In genomic region chr4:77863341-77863740, GRCh38 we compare ENCODE assay signal across 8 cellular contexts. TPM values are rescaled to one million over a fixed set of nuclear protein-coding genes. Genes with fewer than 3 reads are reported as not detected.
DNase-seq lines count a peak whose midpoint lies in the region; ATAC-seq and TF ChIP-seq lines count a peak whose summit lies in the region.
"Not testable (repeated sequence)": the region's sequence is repeated elsewhere in the genome, so short reads cannot be mapped to it uniquely, and the experiment has no call there.

No MANE protein-coding gene starts in this region.

- not testable (repeated sequence) for H3K27me3 Mint-ChIP-seq in activated CD4-positive, alpha-beta T cell treated with anti-CD3 and anti-CD28 coated beads, Interleukin-2, amount 10 ng/mL, durations not matched to agents 24 days and 14 days; MCF 10A (ENCODE audit: insufficient read depth, unreplicated experiment); mesothelial cell of epicardium (ENCODE audit: low read depth)

- H3K4me1 ChIP-seq in foreskin keratinocyte: not testable (repeated sequence)
- peaks cover 15% of the 10 kb centered on the region for H3K4me1 ChIP-seq in skeletal muscle satellite cell (ENCODE audit: control insufficient read depth, insufficient read depth, low read length)

- peak overlapping the region; percentile 96 for H3K9ac ChIP-seq in skeletal muscle satellite cell (ENCODE audit: low read depth, low read length)

- not testable (repeated sequence) for H3K9me3 ChIP-seq in skeletal muscle satellite cell (replicated peaks; ENCODE audit: low read length)

- TF ChIP-seq CTCF in 22Rv1 (IDR thresholded peaks at IDR 0.05); MCF 10A (IDR thresholded peaks at IDR 0.05; ENCODE audit: unreplicated experiment); foreskin keratinocyte (conservative IDR thresholded peaks at IDR 0.05); mesothelial cell of epicardium (IDR thresholded peaks at IDR 0.05; ENCODE audit: unreplicated experiment): not testable (repeated sequence)

- peak overlapping the region; percentile 80 for H3K4me3 ChIP-seq in skeletal muscle satellite cell (ENCODE audit: low read length)

- intact Hi-C loops in activated CD4-positive, alpha-beta T cell treated with anti-CD3 and anti-CD28 coated beads, Interleukin-2, amount 10 ng/mL, durations not matched to agents 24 days and 14 days (cut with micrococcal nuclease): loop anchor here (2.0 to 5.0 kb wide), 3 partner anchors 61 to 277 kb away; no protein-coding TSS in a partner anchor
- intact Hi-C loops in MCF 10A (cut with micrococcal nuclease): loop anchor here (2.0 to 5.0 kb wide), 3 partner anchors 59 to 246 kb away; no protein-coding TSS in a partner anchor

- H3K27me3 ChIP-seq in foreskin keratinocyte; skeletal muscle satellite cell (ENCODE audit: control insufficient read depth, insufficient read depth, low read length): not testable (repeated sequence)

- CTCF ChIA-PET in MCF 10A (lab: Yijun Ruan, JAX): interaction anchor here (0.8 to 2.4 kb wide), 3 partner anchors 43 to 262 kb away, joined by 3 to 22 read pairs (median 5); partner anchors contain the start of gene CNOT6L

- H3K36me3 ChIP-seq in skeletal muscle satellite cell (ENCODE audit: insufficient read depth, low read length): not testable (repeated sequence)

- not testable (repeated sequence) for H3K9me3 Mint-ChIP-seq in activated CD4-positive, alpha-beta T cell treated with anti-CD3 and anti-CD28 coated beads, Interleukin-2, amount 10 ng/mL, durations not matched to agents 24 days and 14 days; MCF 10A (ENCODE audit: unreplicated experiment); mesothelial cell of epicardium

- DNase-seq in NCI-H69 (lab: John Stamatoyannopoulos, UW) (peak; percentile 22), MCF 10A (ENCODE audit: unreplicated experiment) (peak; percentile 14)
- DNase-seq in activated CD4-positive, alpha-beta T cell treated with anti-CD3 and anti-CD28 coated beads, Interleukin-2, amount 10 ng/mL, durations not matched to agents 24 days and 14 days: peak; percentile 64
- not testable (repeated sequence) for DNase-seq in foreskin keratinocyte; mesothelial cell of epicardium (ENCODE audit: low spot score in 2 of 2, unreplicated experiment in 2 of 2)

- peak overlapping the region; percentile 98 for H3K4me3 Mint-ChIP-seq in activated CD4-positive, alpha-beta T cell treated with anti-CD3 and anti-CD28 coated beads, Interleukin-2, amount 10 ng/mL, durations not matched to agents 24 days and 14 days
- H3K4me3 Mint-ChIP-seq in MCF 10A (ENCODE audit: unreplicated experiment) (peak overlapping the region; percentile 90), mesothelial cell of epicardium (peak overlapping the region; percentile 89)

- POLR2A ChIA-PET in MCF 10A (lab: Yijun Ruan, JAX): interaction anchor here (1.7 to 10.4 kb wide), 4 partner anchors 11 to 65 kb away, joined by 12 to 332 read pairs (median 31); partner anchors contain the start of gene CNOT6L

- peak; percentile 11 for ATAC-seq in GM21529 (IDR thresholded peaks at IDR 0.05; ENCODE audit: unreplicated experiment)
- peak; percentile 14 for ATAC-seq in foreskin keratinocyte

- H3K4me1 Mint-ChIP-seq in activated CD4-positive, alpha-beta T cell treated with anti-CD3 and anti-CD28 coated beads, Interleukin-2, amount 10 ng/mL, durations not matched to agents 24 days and 14 days: peaks cover 42% of the 10 kb centered on the region
- H3K4me1 Mint-ChIP-seq in MCF 10A (ENCODE audit: insufficient read depth, unreplicated experiment) (peaks cover 16% of the 10 kb centered on the region), mesothelial cell of epicardium (peaks cover 17% of the 10 kb centered on the region)

- peak overlapping the region; percentile 100 for H3K27ac Mint-ChIP-seq in activated CD4-positive, alpha-beta T cell treated with anti-CD3 and anti-CD28 coated beads, Interleukin-2, amount 10 ng/mL, durations not matched to agents 24 days and 14 days
- H3K27ac Mint-ChIP-seq in MCF 10A (ENCODE audit: low read depth, unreplicated experiment) (peak overlapping the region; percentile 99), mesothelial cell of epicardium (peak overlapping the region; percentile 97)

- not testable (repeated sequence) for BruUV-seq in MCF 10A (replicated peaks; lab: Mats Ljungman, UMichigan)

- H3K36me3 Mint-ChIP-seq in activated CD4-positive, alpha-beta T cell treated with anti-CD3 and anti-CD28 coated beads, Interleukin-2, amount 10 ng/mL, durations not matched to agents 24 days and 14 days (ENCODE audit: low read depth): peaks cover 25% of the 10 kb centered on the region
- H3K36me3 Mint-ChIP-seq in MCF 10A (ENCODE audit: insufficient read depth, unreplicated experiment): peaks cover 18% of the 10 kb centered on the region
- H3K36me3 Mint-ChIP-seq in mesothelial cell of epicardium: not testable (repeated sequence)

- H3K27ac ChIP-seq in 22Rv1 (peak overlapping the region; percentile 92), foreskin keratinocyte (peak overlapping the region; percentile 7)

- H3K4me2 ChIP-seq in skeletal muscle satellite cell (ENCODE audit: low read length): peak overlapping the region; percentile 86

RNA-seq across cellular contexts. Expression of gene MRPL1, which starts 0.7 kb away (rescaled TPM):
- 65.0 and 72.7 TPM in 2 replicates for total RNA-seq in activated CD4-positive, alpha-beta T cell treated with anti-CD3 and anti-CD28 coated beads, Interleukin-2, amount 10 ng/mL, durations not matched to agents 24 days and 14 days
- total RNA-seq in MCF 10A (2022) (36.8 and 53.3 TPM in 2 replicates), foreskin keratinocyte (56.2 and 57.8 TPM in 2 replicates), mesothelial cell of epicardium (25.0 to 27.8 TPM (median 27.0 TPM) in 3 replicates)
- polyA plus RNA-seq in foreskin keratinocyte: 42.0 and 43.7 TPM in 2 replicates
- 46.5 and 48.9 TPM in 2 replicates for total RNA-seq in skeletal muscle satellite cell (2012; rRNA removed)

RNA-seq across cellular contexts. Expression of gene CNOT6L, which starts 44.2 kb away (rescaled TPM):
- total RNA-seq in activated CD4-positive, alpha-beta T cell treated with anti-CD3 and anti-CD28 coated beads, Interleukin-2, amount 10 ng/mL, durations not matched to agents 24 days and 14 days: 105 and 108 TPM in 2 replicates
- total RNA-seq in MCF 10A (2022) (45.8 and 47.3 TPM in 2 replicates), foreskin keratinocyte (17.1 and 17.6 TPM in 2 replicates), mesothelial cell of epicardium (45.6 to 51.9 TPM (median 49.4 TPM) in 3 replicates)
- polyA plus RNA-seq in foreskin keratinocyte: 3.2 and 4.2 TPM in 2 replicates
- 6.3 and 7.4 TPM in 2 replicates for total RNA-seq in skeletal muscle satellite cell (2012; rRNA removed)
